ENCODE assay signal across 24 cellular contexts in genomic region chr15:69782155-69782658, GRCh38.
"Had no signal": no experiment of that assay in that cellular context is flagged by ENCODE, and none has a peak within 500 bp of the region (broad histone marks: within the 10 kb centered on the region; RNA-seq: fewer than 3 reads in every experiment).

No MANE protein-coding gene starts in this region.

- H3K27me3 ChIP-seq: adrenal gland, body of pancreas, right atrium auricular region had no signal

- H3K36me3 ChIP-seq: adrenal gland, esophagus squamous epithelium, left ventricle myocardium inferior, right atrium auricular region, thoracic aorta had no signal

- H3K4me3 ChIP-seq: adrenal gland, body of pancreas, esophagus squamous epithelium, left ventricle myocardium inferior, psoas muscle, right atrium auricular region, smooth muscle cell, thoracic aorta had no signal

- H2AFZ ChIP-seq: parathyroid adenoma had no signal

- H3K4me1 ChIP-seq: adrenal gland, esophagus squamous epithelium, parathyroid adenoma, psoas muscle, right atrium auricular region had no signal

- H3K79me2 ChIP-seq: parathyroid adenoma had no signal

- H3K4me3 Mint-ChIP-seq: activated B cell treated with CpG ODN at 0.5 μM for 24 hours; activated naive CD4-positive, alpha-beta T cell treated with anti-CD3 and anti-CD28 coated beads for 36 hours; naive B cell had no signal

- H3K9ac ChIP-seq: parathyroid adenoma had no signal

- H3K27ac ChIP-seq: adrenal gland, body of pancreas, epithelial cell of prostate, esophagus squamous epithelium, left ventricle myocardium inferior, parathyroid adenoma, psoas muscle, right atrium auricular region, thoracic aorta had no signal

- DNase-seq: activated B cell treated with CpG ODN at 0.5 μM for 24 hours; activated effector memory CD4-positive, alpha-beta T cell treated with Interleukin-2 at 50 U/mL for 16 hours; adrenal gland; aorta; dermis blood vessel endothelial cell; effector CD4-positive, alpha-beta T cell; esophagus squamous epithelium; foreskin melanocyte; left ventricle myocardium inferior; naive B cell; nucleus accumbens; psoas muscle; stimulated activated CD4-positive, alpha-beta T cell treated with anti-CD3 and anti-CD28 coated beads, Interleukin-2, amount 100 ng/mL, for 24 hours; SW 1271; T-helper 17 cell; T1000; trophoblast cell had no signal

- ATAC-seq: body of pancreas, psoas muscle had no signal

- H3K9me3 ChIP-seq: adrenal gland, body of pancreas, esophagus squamous epithelium, psoas muscle had no signal

- H3K27ac Mint-ChIP-seq: activated B cell treated with CpG ODN at 0.5 μM for 24 hours; activated naive CD4-positive, alpha-beta T cell treated with anti-CD3 and anti-CD28 coated beads for 36 hours; T-helper 17 cell had no signal

- H3K4me2 ChIP-seq: smooth muscle cell had no signal
